1 cellular context compared by ENCODE assay signal in genomic region chr20:41085606-41086005, GRCh38.
TF ChIP-seq lines count a peak whose summit lies in the region.

No MANE protein-coding gene starts in this region.

TF ChIP-seq in K562, 482 proteins besides CTCF, POLR2A, EP300 and RAD21:
- no peak for TF ChIP-seq CUX1 (CRISPR knock-in tag; IDR thresholded peaks at IDR 0.05)
- peak; percentile 38; the same call in 1 of the 2 replicates for TF ChIP-seq RFX1 (IDR thresholded peaks at IDR 0.05)
TF ChIP-seq in K562: peak in this region for 1.
